ENCODE assay signal across 8 cellular contexts in genomic region chr14:102209224-102209966, GRCh38.
DNase-seq lines count a peak whose midpoint lies in the region; ATAC-seq, FAIRE-seq and TF ChIP-seq lines count a peak whose summit lies in the region.
"Had no signal": no experiment of that assay in that cellular context is flagged by ENCODE, and none has a peak within 500 bp of the region (broad histone marks: within the 10 kb centered on the region; RNA-seq: fewer than 3 reads in every experiment).

No MANE protein-coding gene starts in this region.

- no peak overlapping the region for H3K4me2 ChIP-seq in HCT116 (ENCODE audit: low read length)

- TF ChIP-seq POLR2A in HCT116 (IDR thresholded peaks at IDR 0.05; ENCODE audit: borderline replicate concordance, extremely low read depth, insufficient read depth, insufficient read length): no peak

- H2AFZ ChIP-seq in HCT116 (ENCODE audit: low read depth, low read length, poor library complexity, severe bottlenecking): no peak overlapping the region

- H3K79me2 ChIP-seq in HCT116 (ENCODE audit: insufficient read depth, low read length): peaks cover 21% of the 10 kb centered on the region

- no peak for FAIRE-seq in urothelium cell line (lab: Jason Lieb, UNC)
- FAIRE-seq: colon had no signal

- H3K9ac ChIP-seq in HCT116 (ENCODE audit: low read length): no peak overlapping the region
- no peak overlapping the region for H3K9ac ChIP-seq in skeletal muscle tissue (ENCODE audit: low read depth in 1 of 3, low read length in 3 of 3)

- H3K4me1 ChIP-seq in HCT116 (ENCODE audit: control insufficient read depth in 1 of 2, insufficient read depth in 2 of 2, low read length in 2 of 2): no peaks in the 10 kb centered on the region
- H3K4me1 ChIP-seq in skeletal muscle tissue (ENCODE audit: control insufficient read depth in 3 of 3, insufficient read depth in 3 of 3, low read length in 3 of 3): peaks cover 0 to 22% (median 9%) of the 10 kb centered on the region in 3 donors

- peaks cover 2 to 3% of the 10 kb centered on the region in 2 experiments; a peak in 2 of 4 replicates for H3K36me3 ChIP-seq in HCT116 (ENCODE audit: control insufficient read depth in 1 of 2, insufficient read depth in 2 of 2, low read length in 2 of 2)
- peaks cover 24 to 30% (median 26%) of the 10 kb centered on the region in 3 donors for H3K36me3 ChIP-seq in skeletal muscle tissue (ENCODE audit: control insufficient read depth in 3 of 3, insufficient read depth in 3 of 3, low read length in 3 of 3)

- no peaks in the 10 kb centered on the region for H3K9me2 ChIP-seq in HCT116 (ENCODE audit: insufficient read depth)

- H3K4me3 ChIP-seq in HCT116 (replicated peaks in 1 of 2; ENCODE audit: low read depth in 1 of 2, low read length in 2 of 2) (no peak overlapping the region), skeletal muscle tissue (ENCODE audit: low read length in 3 of 3) (no peak overlapping the region)

- H3K27ac ChIP-seq in HCT116 (ENCODE audit: low read depth, low read length) (no peak overlapping the region), angular gyrus (ENCODE audit: low read depth, low read length) (peak overlapping the region; percentile 84), skeletal muscle tissue (ENCODE audit: low read depth, low read length) (peak overlapping the region; percentile 21)

- H3K9me3 ChIP-seq in HCT116 (ENCODE audit: control insufficient read depth in 1 of 2, insufficient read depth in 1 of 2, low read depth in 1 of 2, low read length in 2 of 2) (no peaks in the 10 kb centered on the region), skeletal muscle tissue (ENCODE audit: control insufficient read depth in 3 of 3, low read length in 3 of 3) (no peaks in the 10 kb centered on the region)

- POLR2A ChIA-PET in HCT116 (lab: Charles Lee): no interaction called here

- RAD21 ChIA-PET in HCT116 (lab: Charles Lee; ENCODE audit: low non-redundant PET in 1 of 2, low total read pairs in 2 of 2, uncharacterized antibody in 2 of 2, unreplicated experiment in 2 of 2): no interaction called here

- H4K20me1 ChIP-seq in HCT116 (ENCODE audit: insufficient read depth): no peaks in the 10 kb centered on the region

- DNase-seq in HCT116 (ENCODE audit: low read depth, low spot score) (no peak), hypothalamus (lab: John Stamatoyannopoulos, UW) (peak in 32 of 51 donors; percentile 27 to 81 (median 55)), Kasumi-1 (lab: John Stamatoyannopoulos, UW) (no peak), urothelium cell line (ENCODE audit: low spot score) (no peak)

- H3K27me3 ChIP-seq in HCT116 (ENCODE audit: insufficient read depth, low read length) (no peaks in the 10 kb centered on the region), skeletal muscle tissue (ENCODE audit: control insufficient read depth in 3 of 3, insufficient read depth in 3 of 3, low read length in 3 of 3) (no peaks in the 10 kb centered on the region)

- CTCF ChIA-PET in HCT116 (lab: Charles Lee): no interaction called here

- ATAC-seq in HCT116: peak; percentile 76
- no peak for ATAC-seq in HG03039 (IDR thresholded peaks at IDR 0.05; ENCODE audit: unreplicated experiment)

- intact Hi-C loops in HCT116 (cut with micrococcal nuclease): no loop called here

- no TSS peak for BruUV-seq in HCT116 (replicated peaks; lab: Mats Ljungman, UMichigan)

- TF ChIP-seq CTCF in HCT116 (IDR thresholded peaks at IDR 0.05 in 2 of 3, conservative IDR thresholded peaks at IDR 0.05 in 1 of 3; ENCODE audit: borderline replicate concordance in 1 of 3, insufficient read depth in 1 of 3, low read depth in 2 of 3, low read length in 2 of 3): peak in 2 of 3 experiments; percentile 31 to 44; a peak in 3 of 6 replicates

- TF ChIP-seq RAD21 in HCT116 (IDR thresholded peaks at IDR 0.05; ENCODE audit: low read depth): peak; percentile 26; the same call in 1 of the 2 replicates

TF ChIP-seq in HCT116, 20 proteins besides CTCF, POLR2A, EP300 and RAD21:
- no peak for TF ChIP-seq ZBTB33 (IDR thresholded peaks at IDR 0.05; ENCODE audit: extremely low read depth, insufficient replicate concordance, low read length)
- TF ChIP-seq REST (IDR thresholded peaks at IDR 0.05; ENCODE audit: low read depth): no peak
- no peak for TF ChIP-seq EGR1 (IDR thresholded peaks at IDR 0.05; ENCODE audit: low read depth)
- no peak for TF ChIP-seq FOSL1 (IDR thresholded peaks at IDR 0.05; ENCODE audit: low read depth)
- no peak for TF ChIP-seq SRF (IDR thresholded peaks at IDR 0.05; ENCODE audit: low read depth)
- no peak for TF ChIP-seq POLR2AphosphoS5 (IDR thresholded peaks at IDR 0.05; ENCODE audit: low read depth, low read length)
- no peak for TF ChIP-seq EZH2phosphoT487 (IDR thresholded peaks at IDR 0.05; ENCODE audit: borderline replicate concordance)
- TF ChIP-seq SIN3A (IDR thresholded peaks at IDR 0.05; ENCODE audit: low read depth): no peak
- no peak for TF ChIP-seq EZH2 (IDR thresholded peaks at IDR 0.05)
- TF ChIP-seq TCF7L2 (IDR thresholded peaks at IDR 0.05; ENCODE audit: borderline replicate concordance, extremely low read depth, insufficient read depth, insufficient read length): no peak
- TF ChIP-seq CBX3 (IDR thresholded peaks at IDR 0.05; ENCODE audit: low read depth): no peak
- TF ChIP-seq ELF1 (IDR thresholded peaks at IDR 0.05; ENCODE audit: borderline replicate concordance, low read depth): no peak
- TF ChIP-seq ATF3 (IDR thresholded peaks at IDR 0.05): no peak
- TF ChIP-seq YY1 (IDR thresholded peaks at IDR 0.05; ENCODE audit: extremely low read depth, insufficient replicate concordance, low read depth, low read length): no peak
- TF ChIP-seq CEBPB (IDR thresholded peaks at IDR 0.05; ENCODE audit: low read depth): no peak
- TF ChIP-seq ZNF274 (IDR thresholded peaks at IDR 0.05; ENCODE audit: low read depth, low read length): no peak
- no peak for TF ChIP-seq ZFX (IDR thresholded peaks at IDR 0.05)
- TF ChIP-seq JUND (IDR thresholded peaks at IDR 0.05): no peak
- TF ChIP-seq SP1 (IDR thresholded peaks at IDR 0.05; ENCODE audit: low read depth): no peak
- no peak for TF ChIP-seq MAX (IDR thresholded peaks at IDR 0.05)

Comparison
In these comparisons a context has a peak if more than half of its experiments do, and no peak if none do; other contexts are left out.
1. DNase-seq: peak in hypothalamus (32 of 51); none in HCT116 (single experiment), Kasumi-1 (0 of 2) and urothelium cell line (single experiment).